Comparison of ENCODE assay signal across 18 cellular contexts in genomic region chr3:87855626-87856025, GRCh38.
DNase-seq lines count a peak whose midpoint lies in the region; ATAC-seq and FAIRE-seq lines count a peak whose summit lies in the region.
"Had no signal": no experiment of that assay in that cellular context is flagged by ENCODE, and none has a peak within 500 bp of the region (broad histone marks: within the 10 kb centered on the region; RNA-seq: fewer than 3 reads in every experiment).

No MANE protein-coding gene starts in this region.

- no peaks in the 10 kb centered on the region for H3K9me3 ChIP-seq in CD8-positive, alpha-beta memory T cell (ENCODE audit: low read length)
- H3K9me3 ChIP-seq: gastrocnemius medialis, SJSA1, suprapubic skin had no signal

- ATAC-seq in activated CD8-positive, alpha-beta memory T cell treated with anti-CD3 and anti-CD28 coated beads, Interleukin-2, amount 10 ng/mL, durations not matched to agents 7 days and 5 days = no peak
- ATAC-seq in GM18858 (IDR thresholded peaks at IDR 0.05; ENCODE audit: unreplicated experiment) = no peak
- ATAC-seq: activated CD8-positive, alpha-beta T cell treated with anti-CD3 and anti-CD28 coated beads, Interleukin-2, amount 10 ng/mL, durations not matched to agents 7 days and 5 days; gastrocnemius medialis had no signal

- DNase-seq in COLO829 (ENCODE audit: low spot score) = peak; percentile 64
- DNase-seq in RCC 7860 (ENCODE audit: low spot score) = peak; percentile 42
- DNase-seq in fibroblast of gingiva (ENCODE audit: low read depth) = peak; percentile 7
- peak; percentile 43 for DNase-seq in non-pigmented ciliary epithelial cell (ENCODE audit: low read depth)
- no peak for DNase-seq in activated CD8-positive, alpha-beta memory T cell treated with anti-CD3 and anti-CD28 coated beads, Interleukin-2, amount 10 ng/mL, durations not matched to agents 7 days and 5 days
- no peak for DNase-seq in CD8-positive, alpha-beta memory T cell
- DNase-seq in mesenteric fat pad (ENCODE audit: low spot score) = no peak
- DNase-seq: activated CD8-positive, alpha-beta T cell treated with anti-CD3 and anti-CD28 coated beads, Interleukin-2, amount 10 ng/mL, durations not matched to agents 7 days and 5 days; activated gamma-delta T cell treated with Interleukin-2 at 50 U/mL for 16 hours; gastrocnemius medialis; NCI-H1092 had no signal

- H3K27me3 Mint-ChIP-seq in activated CD8-positive, alpha-beta memory T cell treated with anti-CD3 and anti-CD28 coated beads, Interleukin-2, amount 10 ng/mL, durations not matched to agents 7 days and 5 days = no peaks in the 10 kb centered on the region
- H3K27me3 Mint-ChIP-seq in CD8-positive, alpha-beta memory T cell = peaks cover 0 to 9% of the 10 kb centered on the region in 2 donors
- H3K27me3 Mint-ChIP-seq: brain, progenitor cell of endocrine pancreas had no signal

- H3K4me3 ChIP-seq in CD8-positive, alpha-beta memory T cell (ENCODE audit: low read length) = no peak overlapping the region
- H3K4me3 ChIP-seq: BLaER1 treated with 17β-estradiol and CSF1 and Interleukin-3, amounts not matched to agents 10 nM and 100 nM; gastrocnemius medialis; SJSA1; suprapubic skin had no signal

- no peaks in the 10 kb centered on the region for H3K4me1 Mint-ChIP-seq in activated CD8-positive, alpha-beta memory T cell treated with anti-CD3 and anti-CD28 coated beads, Interleukin-2, amount 10 ng/mL, durations not matched to agents 7 days and 5 days
- H3K4me1 Mint-ChIP-seq in CD8-positive, alpha-beta memory T cell = no peaks in the 10 kb centered on the region
- H3K4me1 Mint-ChIP-seq: brain had no signal

- no peak overlapping the region for H3K4me3 Mint-ChIP-seq in activated CD8-positive, alpha-beta memory T cell treated with anti-CD3 and anti-CD28 coated beads, Interleukin-2, amount 10 ng/mL, durations not matched to agents 7 days and 5 days
- H3K4me3 Mint-ChIP-seq in CD8-positive, alpha-beta memory T cell = no peak overlapping the region
- H3K4me3 Mint-ChIP-seq: activated CD8-positive, alpha-beta T cell treated with anti-CD3 and anti-CD28 coated beads, Interleukin-2, amount 10 ng/mL, durations not matched to agents 7 days and 5 days; brain had no signal

- no peak for FAIRE-seq in RCC 7860 (lab: Jason Lieb, UNC)
- FAIRE-seq: keratinocyte had no signal

- no peak overlapping the region for H3K27ac ChIP-seq in CD8-positive, alpha-beta memory T cell (ENCODE audit: low read depth, low read length)
- H3K27ac ChIP-seq: BLaER1 treated with 17β-estradiol and CSF1 and Interleukin-3, amounts not matched to agents 10 nM and 100 nM; gastrocnemius medialis; SJSA1; suprapubic skin had no signal

- CTCF ChIA-PET in activated CD8-positive, alpha-beta memory T cell treated with anti-CD3 and anti-CD28 coated beads, Interleukin-2, amount 10 ng/mL, durations not matched to agents 7 days and 5 days (lab: Charles Lee) = no interaction called here
- CTCF ChIA-PET in CD8-positive, alpha-beta memory T cell (lab: Charles Lee) = no interaction called here

- POLR2A ChIA-PET in CD8-positive, alpha-beta memory T cell (lab: Charles Lee) = no interaction called here

- no peaks in the 10 kb centered on the region for H3K27me3 ChIP-seq in CD8-positive, alpha-beta memory T cell (ENCODE audit: insufficient read depth, low read length, poor library complexity, severe bottlenecking)
- H3K27me3 ChIP-seq: BLaER1 treated with 17β-estradiol and CSF1 and Interleukin-3, amounts not matched to agents 10 nM and 100 nM; gastrocnemius medialis; SJSA1; suprapubic skin had no signal

- no peaks in the 10 kb centered on the region for H3K36me3 ChIP-seq in CD8-positive, alpha-beta memory T cell (ENCODE audit: insufficient read depth, low read length)
- H3K36me3 ChIP-seq: BLaER1 treated with 17β-estradiol and CSF1 and Interleukin-3, amounts not matched to agents 10 nM and 100 nM; gastrocnemius medialis; SJSA1; suprapubic skin had no signal

- no peaks in the 10 kb centered on the region for H3K9me3 Mint-ChIP-seq in activated CD8-positive, alpha-beta memory T cell treated with anti-CD3 and anti-CD28 coated beads, Interleukin-2, amount 10 ng/mL, durations not matched to agents 7 days and 5 days (ENCODE audit: low read depth)
- peaks cover 0 to 8% (median 0%) of the 10 kb centered on the region in 5 donors for H3K9me3 Mint-ChIP-seq in CD8-positive, alpha-beta memory T cell
- H3K9me3 Mint-ChIP-seq: brain had no signal

- no peak overlapping the region for H3K27ac Mint-ChIP-seq in activated CD8-positive, alpha-beta memory T cell treated with anti-CD3 and anti-CD28 coated beads, Interleukin-2, amount 10 ng/mL, durations not matched to agents 7 days and 5 days
- no peak overlapping the region for H3K27ac Mint-ChIP-seq in CD8-positive, alpha-beta memory T cell
- H3K27ac Mint-ChIP-seq: activated CD8-positive, alpha-beta T cell treated with anti-CD3 and anti-CD28 coated beads, Interleukin-2, amount 10 ng/mL, durations not matched to agents 7 days and 5 days; brain; progenitor cell of endocrine pancreas had no signal

- H3K4me1 ChIP-seq in CD8-positive, alpha-beta memory T cell (ENCODE audit: insufficient read depth, low read length) = no peaks in the 10 kb centered on the region
- H3K4me1 ChIP-seq: gastrocnemius medialis, SJSA1, suprapubic skin had no signal

- H3K36me3 Mint-ChIP-seq in activated CD8-positive, alpha-beta memory T cell treated with anti-CD3 and anti-CD28 coated beads, Interleukin-2, amount 10 ng/mL, durations not matched to agents 7 days and 5 days = no peaks in the 10 kb centered on the region
- no peaks in the 10 kb centered on the region for H3K36me3 Mint-ChIP-seq in CD8-positive, alpha-beta memory T cell
- H3K36me3 Mint-ChIP-seq: brain had no signal

Comparison
In these comparisons a context has a peak if more than half of its experiments do, and no peak if none do; other contexts are left out.
1. DNase-seq: peak in COLO829 (single experiment), RCC 7860 (single experiment), fibroblast of gingiva (single experiment) and non-pigmented ciliary epithelial cell (single experiment); none in activated CD8-positive, alpha-beta memory T cell treated with anti-CD3 and anti-CD28 coated beads, Interleukin-2, amount 10 ng/mL, durations not matched to agents 7 days and 5 days (single experiment), CD8-positive, alpha-beta memory T cell (0 of 5) and mesenteric fat pad (single experiment).